In the genomic region with DNA sequence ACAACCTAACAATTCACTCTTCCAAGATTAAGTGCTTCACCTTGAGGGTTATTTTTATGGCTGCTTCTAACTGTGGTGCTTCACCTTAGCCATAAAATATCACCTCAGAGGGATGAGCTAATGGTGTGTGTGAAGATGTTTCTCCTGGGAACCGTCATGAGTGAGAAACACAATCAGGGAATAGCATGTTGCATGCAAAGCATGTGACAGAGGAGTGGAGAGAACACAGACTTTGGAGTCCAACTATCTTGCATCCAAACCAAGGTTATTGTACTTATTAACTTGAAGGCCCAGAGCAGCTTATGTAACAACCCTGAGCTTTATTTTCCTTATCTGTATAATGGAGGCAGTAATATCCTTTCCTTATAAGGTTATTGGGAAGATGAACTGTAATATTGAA, we compare ENCODE assay signal across 32 cellular contexts.
"Had no signal": no experiment of that assay in that cellular context is flagged by ENCODE, and none has a peak within 500 bp of the region (broad histone marks: within the 10 kb centered on the region; RNA-seq: fewer than 3 reads in every experiment).

No MANE protein-coding gene starts in this region.

- H3K4me1 ChIP-seq: ascending aorta, breast epithelium, colonic mucosa, esophagus squamous epithelium, gastroesophageal sphincter had no signal

- H3K4me3 ChIP-seq: ascending aorta, breast epithelium, cardiac muscle cell, colonic mucosa, esophagus squamous epithelium, gastroesophageal sphincter had no signal

- DNase-seq: activated CD4-positive, alpha-beta memory T cell treated with anti-CD3 and anti-CD28 coated beads for 36 hours; activated CD4-positive, alpha-beta T cell treated with anti-CD3 and anti-CD28 coated beads for 36 hours; activated CD4-positive, alpha-beta T cell treated with anti-CD3 and anti-CD28 coated beads, Interleukin-2, amount 10 ng/mL, durations not matched to agents 24 days and 14 days; activated CD4-positive, CD25-positive, alpha-beta regulatory T cell; activated CD4-positive, CD25-positive, alpha-beta regulatory T cell treated with anti-CD3 and anti-CD28 coated beads, Interleukin-2, amount 50 U/mL, for 72 hours; activated CD8-positive, alpha-beta memory T cell treated with anti-CD3 and anti-CD28 coated beads, Interleukin-2, amount 10 ng/mL, durations not matched to agents 7 days and 5 days; activated CD8-positive, alpha-beta memory T cell treated with anti-CD3 and anti-CD28 coated beads, Interleukin-2, amount 50 U/mL, for 4 hours; activated CD8-positive, alpha-beta T cell treated with anti-CD3 and anti-CD28 coated beads, Interleukin-2, amount 10 ng/mL, durations not matched to agents 7 days and 5 days; activated gamma-delta T cell; activated naive CD4-positive, alpha-beta T cell; activated naive CD4-positive, alpha-beta T cell treated with anti-CD3 and anti-CD28 coated beads, Interleukin-2, amount 10 ng/mL, durations not matched to agents 7 days and 5 days; activated naive CD8-positive, alpha-beta T cell treated with anti-CD3 and anti-CD28 coated beads, Interleukin-2, amount 10 ng/mL, durations not matched to agents 7 days and 5 days; activated T-cell treated with anti-CD3 and anti-CD28 coated beads for 4 hours; activated T-cell treated with anti-CD3 and anti-CD28 coated beads, Interleukin-2, amount 50 U/mL, for 24 hours; activated T-cell treated with anti-CD3 and anti-CD28 coated beads, Interleukin-2, amount 50 U/mL, for 72 hours; central memory CD4-positive, alpha-beta T cell; cerebellar nuclear complex; colonic mucosa; effector CD8-positive, alpha-beta T cell; esophagus squamous epithelium; foreskin melanocyte; T-helper 1 cell; T-helper 17 cell; T1000 had no signal

- H3K4me3 Mint-ChIP-seq: activated CD4-positive, alpha-beta memory T cell treated with anti-CD3 and anti-CD28 coated beads for 36 hours; activated CD4-positive, alpha-beta T cell treated with anti-CD3 and anti-CD28 coated beads for 36 hours; activated CD4-positive, alpha-beta T cell treated with anti-CD3 and anti-CD28 coated beads, Interleukin-2, amount 10 ng/mL, durations not matched to agents 24 days and 14 days; activated CD8-positive, alpha-beta memory T cell treated with anti-CD3 and anti-CD28 coated beads, Interleukin-2, amount 10 ng/mL, durations not matched to agents 7 days and 5 days; activated CD8-positive, alpha-beta T cell treated with anti-CD3 and anti-CD28 coated beads, Interleukin-2, amount 10 ng/mL, durations not matched to agents 7 days and 5 days; activated naive CD4-positive, alpha-beta T cell treated with anti-CD3 and anti-CD28 coated beads, Interleukin-2, amount 10 ng/mL, durations not matched to agents 7 days and 5 days; activated naive CD8-positive, alpha-beta T cell treated with anti-CD3 and anti-CD28 coated beads, Interleukin-2, amount 10 ng/mL, durations not matched to agents 7 days and 5 days; activated T-cell treated with anti-CD3 and anti-CD28 coated beads, Interleukin-2, amount 50 U/mL, for 24 hours; activated T-cell treated with anti-CD3 and anti-CD28 coated beads, Interleukin-2, amount 50 U/mL, for 72 hours; brain; T-helper 17 cell; T-helper 2 cell treated with Interferon-gamma antibody and Interleukin-4, amounts not matched to agents 5 μg/mL and 100 μg/mL, for 36 hours had no signal

- H3K27me3 ChIP-seq: ascending aorta, breast epithelium, cardiac muscle cell, colonic mucosa, esophagus squamous epithelium, gastroesophageal sphincter had no signal

- H3K4me1 Mint-ChIP-seq: activated CD4-positive, alpha-beta T cell treated with anti-CD3 and anti-CD28 coated beads for 36 hours; activated CD4-positive, alpha-beta T cell treated with anti-CD3 and anti-CD28 coated beads, Interleukin-2, amount 10 ng/mL, durations not matched to agents 24 days and 14 days; activated CD8-positive, alpha-beta memory T cell treated with anti-CD3 and anti-CD28 coated beads, Interleukin-2, amount 10 ng/mL, durations not matched to agents 7 days and 5 days; activated naive CD4-positive, alpha-beta T cell treated with anti-CD3 and anti-CD28 coated beads, Interleukin-2, amount 10 ng/mL, durations not matched to agents 7 days and 5 days; activated naive CD8-positive, alpha-beta T cell treated with anti-CD3 and anti-CD28 coated beads, Interleukin-2, amount 10 ng/mL, durations not matched to agents 7 days and 5 days; T-helper 17 cell had no signal

- H3K9me3 Mint-ChIP-seq: activated CD4-positive, alpha-beta memory T cell treated with anti-CD3 and anti-CD28 coated beads for 36 hours; activated CD4-positive, alpha-beta T cell treated with anti-CD3 and anti-CD28 coated beads, Interleukin-2, amount 10 ng/mL, durations not matched to agents 24 days and 14 days; activated naive CD4-positive, alpha-beta T cell treated with anti-CD3 and anti-CD28 coated beads, Interleukin-2, amount 10 ng/mL, durations not matched to agents 7 days and 5 days; activated naive CD8-positive, alpha-beta T cell treated with anti-CD3 and anti-CD28 coated beads, Interleukin-2, amount 10 ng/mL, durations not matched to agents 7 days and 5 days; activated T-cell treated with anti-CD3 and anti-CD28 coated beads, Interleukin-2, amount 50 U/mL, for 24 hours; activated T-cell treated with anti-CD3 and anti-CD28 coated beads, Interleukin-2, amount 50 U/mL, for 72 hours; T-helper 2 cell treated with Interferon-gamma antibody and Interleukin-4, amounts not matched to agents 5 μg/mL and 100 μg/mL, for 36 hours had no signal

- H3K27ac ChIP-seq: ascending aorta, breast epithelium, cardiac muscle cell, epithelial cell of prostate, esophagus squamous epithelium, gastroesophageal sphincter had no signal

- H3K27me3 Mint-ChIP-seq: activated CD4-positive, alpha-beta memory T cell treated with anti-CD3 and anti-CD28 coated beads for 36 hours; activated CD4-positive, alpha-beta T cell treated with anti-CD3 and anti-CD28 coated beads for 36 hours; activated CD4-positive, alpha-beta T cell treated with anti-CD3 and anti-CD28 coated beads, Interleukin-2, amount 10 ng/mL, durations not matched to agents 24 days and 14 days; activated CD8-positive, alpha-beta memory T cell treated with anti-CD3 and anti-CD28 coated beads, Interleukin-2, amount 10 ng/mL, durations not matched to agents 7 days and 5 days; activated naive CD4-positive, alpha-beta T cell treated with anti-CD3 and anti-CD28 coated beads, Interleukin-2, amount 10 ng/mL, durations not matched to agents 7 days and 5 days; activated naive CD8-positive, alpha-beta T cell treated with anti-CD3 and anti-CD28 coated beads, Interleukin-2, amount 10 ng/mL, durations not matched to agents 7 days and 5 days; activated T-cell treated with anti-CD3 and anti-CD28 coated beads, Interleukin-2, amount 50 U/mL, for 24 hours; brain had no signal

- H3K27ac Mint-ChIP-seq: activated CD4-positive, alpha-beta memory T cell treated with anti-CD3 and anti-CD28 coated beads for 36 hours; activated CD4-positive, alpha-beta T cell treated with anti-CD3 and anti-CD28 coated beads for 36 hours; activated CD4-positive, alpha-beta T cell treated with anti-CD3 and anti-CD28 coated beads, Interleukin-2, amount 10 ng/mL, durations not matched to agents 24 days and 14 days; activated CD8-positive, alpha-beta memory T cell treated with anti-CD3 and anti-CD28 coated beads, Interleukin-2, amount 10 ng/mL, durations not matched to agents 7 days and 5 days; activated CD8-positive, alpha-beta T cell treated with anti-CD3 and anti-CD28 coated beads, Interleukin-2, amount 10 ng/mL, durations not matched to agents 7 days and 5 days; activated naive CD4-positive, alpha-beta T cell treated with anti-CD3 and anti-CD28 coated beads, Interleukin-2, amount 10 ng/mL, durations not matched to agents 7 days and 5 days; activated naive CD4-positive, alpha-beta T cell treated with anti-CD3 and anti-CD28 coated beads, Interleukin-2, amount 50 U/mL, for 72 hours; activated naive CD8-positive, alpha-beta T cell treated with anti-CD3 and anti-CD28 coated beads, Interleukin-2, amount 10 ng/mL, durations not matched to agents 7 days and 5 days; activated T-cell treated with anti-CD3 and anti-CD28 coated beads, Interleukin-2, amount 50 U/mL, for 24 hours; activated T-cell treated with anti-CD3 and anti-CD28 coated beads, Interleukin-2, amount 50 U/mL, for 72 hours; brain; T-helper 17 cell; T-helper 2 cell treated with Interferon-gamma antibody and Interleukin-4, amounts not matched to agents 5 μg/mL and 100 μg/mL, for 36 hours had no signal

- H3K36me3 ChIP-seq: ascending aorta, breast epithelium, cardiac muscle cell, colonic mucosa, esophagus squamous epithelium, gastroesophageal sphincter had no signal

- ATAC-seq: activated CD4-positive, alpha-beta T cell treated with anti-CD3 and anti-CD28 coated beads for 36 hours; activated CD8-positive, alpha-beta memory T cell treated with anti-CD3 and anti-CD28 coated beads, Interleukin-2, amount 10 ng/mL, durations not matched to agents 7 days and 5 days; activated CD8-positive, alpha-beta T cell treated with anti-CD3 and anti-CD28 coated beads, Interleukin-2, amount 10 ng/mL, durations not matched to agents 7 days and 5 days; activated naive CD4-positive, alpha-beta T cell treated with anti-CD3 and anti-CD28 coated beads, Interleukin-2, amount 50 U/mL, for 72 hours; activated T-cell treated with anti-CD3 and anti-CD28 coated beads, Interleukin-2, amount 50 U/mL, for 72 hours; gastroesophageal sphincter; T-helper 17 cell had no signal

- H3K9me3 ChIP-seq: ascending aorta, breast epithelium, colonic mucosa, esophagus squamous epithelium, gastroesophageal sphincter had no signal

- H3K36me3 Mint-ChIP-seq: activated CD4-positive, alpha-beta memory T cell treated with anti-CD3 and anti-CD28 coated beads for 36 hours; activated CD8-positive, alpha-beta memory T cell treated with anti-CD3 and anti-CD28 coated beads, Interleukin-2, amount 10 ng/mL, durations not matched to agents 7 days and 5 days; activated naive CD4-positive, alpha-beta T cell treated with anti-CD3 and anti-CD28 coated beads, Interleukin-2, amount 10 ng/mL, durations not matched to agents 7 days and 5 days; activated naive CD4-positive, alpha-beta T cell treated with anti-CD3 and anti-CD28 coated beads, Interleukin-2, amount 50 U/mL, for 72 hours; activated naive CD8-positive, alpha-beta T cell treated with anti-CD3 and anti-CD28 coated beads, Interleukin-2, amount 10 ng/mL, durations not matched to agents 7 days and 5 days; brain had no signal
